Comparison of ENCODE assay signal across 2 cellular contexts in the genomic region with DNA sequence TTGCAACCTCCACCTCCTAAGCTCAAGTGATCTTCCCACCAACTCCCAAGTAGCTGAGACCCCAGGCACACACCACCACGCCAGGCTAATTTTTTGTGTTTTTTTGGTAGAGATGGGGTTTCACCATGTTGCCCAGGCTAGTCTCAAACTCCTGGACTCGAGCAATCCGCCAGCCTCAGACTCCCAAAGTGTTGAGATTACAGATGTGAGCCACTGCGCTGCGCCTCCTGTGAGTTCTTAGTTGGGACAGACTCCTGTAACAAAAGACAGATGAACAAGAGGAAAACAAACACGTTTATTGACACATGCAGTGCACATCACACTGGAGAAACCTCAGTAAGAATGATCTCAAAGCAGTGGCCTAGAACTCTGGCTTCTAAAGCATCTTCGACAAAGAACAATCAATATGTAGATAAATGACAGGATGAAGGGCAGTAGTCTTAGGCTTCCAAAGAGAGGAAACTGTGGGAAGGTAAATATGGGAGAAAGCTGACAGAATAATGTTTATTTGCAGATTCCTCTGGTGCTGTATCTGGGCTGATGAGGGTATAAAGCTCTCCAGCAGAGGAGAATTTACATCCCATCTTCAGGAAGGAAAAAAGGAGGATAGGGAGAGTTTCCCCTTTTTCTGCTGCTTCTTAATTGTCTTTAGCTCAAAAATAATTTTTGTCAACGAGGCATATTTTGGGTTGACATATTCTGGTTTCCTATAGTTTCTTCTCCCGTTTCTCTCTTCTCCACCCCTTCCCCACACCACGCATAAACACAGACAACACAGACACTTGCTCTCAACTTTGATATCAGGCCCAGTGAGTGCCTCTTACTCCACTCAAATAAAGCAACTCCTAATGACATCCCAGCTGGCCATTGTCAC.
TF ChIP-seq lines count a peak whose summit lies in the region.

No MANE protein-coding gene starts in this region.

TF ChIP-seq in A549, 52 proteins besides CTCF, POLR2A, EP300 and RAD21:
- TF ChIP-seq MAFK (IDR thresholded peaks at IDR 0.05; ENCODE audit: partially characterized antibody) (peak; percentile 63), CBX2 (IDR thresholded peaks at IDR 0.05; ENCODE audit: borderline replicate concordance, low read depth) (no peak)

TF ChIP-seq in K562, 482 proteins besides CTCF, POLR2A, EP300 and RAD21:
- peak; percentile 66 for TF ChIP-seq MAFF (IDR thresholded peaks at IDR 0.05; ENCODE audit: low read length)
- TF ChIP-seq, protein P1, sequence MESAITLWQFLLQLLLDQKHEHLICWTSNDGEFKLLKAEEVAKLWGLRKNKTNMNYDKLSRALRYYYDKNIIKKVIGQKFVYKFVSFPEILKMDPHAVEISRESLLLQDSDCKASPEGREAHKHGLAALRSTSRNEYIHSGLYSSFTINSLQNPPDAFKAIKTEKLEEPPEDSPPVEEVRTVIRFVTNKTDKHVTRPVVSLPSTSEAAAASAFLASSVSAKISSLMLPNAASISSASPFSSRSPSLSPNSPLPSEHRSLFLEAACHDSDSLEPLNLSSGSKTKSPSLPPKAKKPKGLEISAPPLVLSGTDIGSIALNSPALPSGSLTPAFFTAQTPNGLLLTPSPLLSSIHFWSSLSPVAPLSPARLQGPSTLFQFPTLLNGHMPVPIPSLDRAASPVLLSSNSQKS (CRISPR knock-in tag; IDR thresholded peaks at IDR 0.05), result no peak
- no peak for TF ChIP-seq MECOM (CRISPR knock-in tag; IDR thresholded peaks at IDR 0.05)
- TF ChIP-seq C11orf30 (IDR thresholded peaks at IDR 0.05; ENCODE audit: low read depth), result peak; percentile 86
- TF ChIP-seq, protein P2, sequence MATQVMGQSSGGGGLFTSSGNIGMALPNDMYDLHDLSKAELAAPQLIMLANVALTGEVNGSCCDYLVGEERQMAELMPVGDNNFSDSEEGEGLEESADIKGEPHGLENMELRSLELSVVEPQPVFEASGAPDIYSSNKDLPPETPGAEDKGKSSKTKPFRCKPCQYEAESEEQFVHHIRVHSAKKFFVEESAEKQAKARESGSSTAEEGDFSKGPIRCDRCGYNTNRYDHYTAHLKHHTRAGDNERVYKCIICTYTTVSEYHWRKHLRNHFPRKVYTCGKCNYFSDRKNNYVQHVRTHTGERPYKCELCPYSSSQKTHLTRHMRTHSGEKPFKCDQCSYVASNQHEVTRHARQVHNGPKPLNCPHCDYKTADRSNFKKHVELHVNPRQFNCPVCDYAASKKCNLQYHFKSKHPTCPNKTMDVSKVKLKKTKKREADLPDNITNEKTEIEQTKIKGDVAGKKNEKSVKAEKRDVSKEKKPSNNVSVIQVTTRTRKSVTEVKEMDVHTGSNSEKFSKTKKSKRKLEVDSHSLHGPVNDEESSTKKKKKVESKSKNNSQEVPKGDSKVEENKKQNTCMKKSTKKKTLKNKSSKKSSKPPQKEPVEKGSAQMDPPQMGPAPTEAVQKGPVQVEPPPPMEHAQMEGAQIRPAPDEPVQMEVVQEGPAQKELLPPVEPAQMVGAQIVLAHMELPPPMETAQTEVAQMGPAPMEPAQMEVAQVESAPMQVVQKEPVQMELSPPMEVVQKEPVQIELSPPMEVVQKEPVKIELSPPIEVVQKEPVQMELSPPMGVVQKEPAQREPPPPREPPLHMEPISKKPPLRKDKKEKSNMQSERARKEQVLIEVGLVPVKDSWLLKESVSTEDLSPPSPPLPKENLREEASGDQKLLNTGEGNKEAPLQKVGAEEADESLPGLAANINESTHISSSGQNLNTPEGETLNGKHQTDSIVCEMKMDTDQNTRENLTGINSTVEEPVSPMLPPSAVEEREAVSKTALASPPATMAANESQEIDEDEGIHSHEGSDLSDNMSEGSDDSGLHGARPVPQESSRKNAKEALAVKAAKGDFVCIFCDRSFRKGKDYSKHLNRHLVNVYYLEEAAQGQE (CRISPR knock-in tag; IDR thresholded peaks at IDR 0.05; ENCODE audit: low read depth), result no peak
- peak; percentile 93 for TF ChIP-seq ZNF316 (IDR thresholded peaks at IDR 0.05)
- TF ChIP-seq MAFK (IDR thresholded peaks at IDR 0.05; ENCODE audit: low read length), result peak; percentile 56; the same call in 1 of the 2 replicates
- TF ChIP-seq MAFG (tag; conservative IDR thresholded peaks at IDR 0.05), result peak; percentile 80
- TF ChIP-seq, protein P3, sequence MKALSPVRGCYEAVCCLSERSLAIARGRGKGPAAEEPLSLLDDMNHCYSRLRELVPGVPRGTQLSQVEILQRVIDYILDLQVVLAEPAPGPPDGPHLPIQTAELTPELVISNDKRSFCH (CRISPR knock-in tag; IDR thresholded peaks at IDR 0.05), result no peak
- TF ChIP-seq, protein P3 (tag; IDR thresholded peaks at IDR 0.05), result no peak
- TF ChIP-seq BRCA1 (IDR thresholded peaks at IDR 0.05), result no peak
- TF ChIP-seq BRCA1 (CRISPR knock-in tag; IDR thresholded peaks at IDR 0.05), result no peak
- no peak for TF ChIP-seq CCAR2 (IDR thresholded peaks at IDR 0.05; ENCODE audit: low read depth, low read length)
- no peak for TF ChIP-seq TAF9B (IDR thresholded peaks at IDR 0.05; ENCODE audit: partially characterized antibody)
